27 cellular contexts compared by ENCODE assay signal in the genomic region with DNA sequence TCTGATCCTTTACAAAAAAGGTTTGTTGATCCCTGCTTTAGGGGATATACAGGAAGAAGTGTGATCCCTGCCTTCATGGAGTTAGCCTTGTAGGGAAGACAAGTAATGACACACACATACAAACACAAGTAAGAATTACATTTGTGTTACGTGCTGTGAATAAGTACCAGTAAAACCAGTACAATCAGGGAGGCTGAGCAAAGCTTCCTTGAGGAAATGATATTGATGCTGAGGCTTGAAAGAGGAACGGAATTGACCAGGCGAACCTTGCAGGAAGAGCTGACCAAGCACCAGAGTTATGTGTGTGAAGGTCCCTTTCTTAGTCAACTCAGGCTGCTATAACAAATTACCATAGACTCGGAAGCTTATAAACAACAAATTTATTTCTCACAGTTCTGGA.
"Had no signal": no experiment of that assay in that cellular context is flagged by ENCODE, and none has a peak within 500 bp of the region (broad histone marks: within the 10 kb centered on the region; RNA-seq: fewer than 3 reads in every experiment).

No MANE protein-coding gene starts in this region.

- H3K36me3 ChIP-seq: brain microvascular endothelial cell, cardiac muscle cell had no signal

- FAIRE-seq: K562, RCC 7860 had no signal

- H3K9me3 Mint-ChIP-seq: central memory CD8-positive, alpha-beta T cell had no signal

- DNase-seq: activated CD4-positive, alpha-beta T cell treated with anti-CD3 and anti-CD28 coated beads for 36 hours; activated CD4-positive, alpha-beta T cell treated with anti-CD3 and anti-CD28 coated beads, Interleukin-2, amount 10 ng/mL, durations not matched to agents 7 days and 5 days; activated CD4-positive, alpha-beta T cell treated with anti-CD3 and anti-CD28 coated beads, Interleukin-2, amount 50 U/mL, for 48 hours; activated CD8-positive, alpha-beta T cell treated with anti-CD3 and anti-CD28 coated beads, Interleukin-2, amount 10 ng/mL, durations not matched to agents 7 days and 5 days; activated naive CD4-positive, alpha-beta T cell treated with anti-CD3 and anti-CD28 coated beads, Interleukin-2, amount 10 ng/mL, durations not matched to agents 7 days and 5 days; activated naive CD8-positive, alpha-beta T cell treated with anti-CD3 and anti-CD28 coated beads for 36 hours; activated T-cell treated with anti-CD3 and anti-CD28 coated beads, Interleukin-2, amount 50 U/mL, for 24 hours; amniotic stem cell; aorta; brain microvascular endothelial cell; NCI-H1436 treated with DMSO at 0.1 percent for 48 hours; NCI-H1694 treated with DMSO at 0.1 percent for 48 hours; NCI-H2029; NCI-H345; NCI-H524 treated with DMSO at 0.1 percent for 48 hours; PC-9; Right ventricle myocardium superior; SW 1271; T-helper 1 cell; T-helper 2 cell; T-helper 9 cell had no signal

- H3K27ac Mint-ChIP-seq: activated CD4-positive, alpha-beta T cell treated with anti-CD3 and anti-CD28 coated beads, Interleukin-2, amount 10 ng/mL, durations not matched to agents 7 days and 5 days; activated CD8-positive, alpha-beta T cell treated with anti-CD3 and anti-CD28 coated beads, Interleukin-2, amount 10 ng/mL, durations not matched to agents 7 days and 5 days; activated naive CD8-positive, alpha-beta T cell treated with anti-CD3 and anti-CD28 coated beads for 36 hours; activated T-cell treated with anti-CD3 and anti-CD28 coated beads, Interleukin-2, amount 50 U/mL, for 24 hours; WTC11 had no signal

- H3K4me3 ChIP-seq: cardiac muscle cell, K562, PC-9 had no signal

- ATAC-seq: activated CD4-positive, alpha-beta T cell treated with anti-CD3 and anti-CD28 coated beads for 36 hours; activated CD4-positive, CD25-positive, alpha-beta regulatory T cell treated with anti-CD3 and anti-CD28 coated beads, Interleukin-2, amount 50 U/mL, for 24 hours; activated CD8-positive, alpha-beta T cell treated with anti-CD3 and anti-CD28 coated beads, Interleukin-2, amount 10 ng/mL, durations not matched to agents 7 days and 5 days; K562; WTC11 had no signal

- H3K27me3 ChIP-seq: brain microvascular endothelial cell, cardiac muscle cell had no signal

- H3K27ac ChIP-seq: brain microvascular endothelial cell, cardiac muscle cell, PC-9 had no signal

- H3K36me3 Mint-ChIP-seq: activated naive CD4-positive, alpha-beta T cell treated with anti-CD3 and anti-CD28 coated beads, Interleukin-2, amount 10 ng/mL, durations not matched to agents 7 days and 5 days; activated naive CD8-positive, alpha-beta T cell treated with anti-CD3 and anti-CD28 coated beads for 36 hours; WTC11 had no signal
